Comparison of ENCODE assay signal across 8 cellular contexts in the genomic region with DNA sequence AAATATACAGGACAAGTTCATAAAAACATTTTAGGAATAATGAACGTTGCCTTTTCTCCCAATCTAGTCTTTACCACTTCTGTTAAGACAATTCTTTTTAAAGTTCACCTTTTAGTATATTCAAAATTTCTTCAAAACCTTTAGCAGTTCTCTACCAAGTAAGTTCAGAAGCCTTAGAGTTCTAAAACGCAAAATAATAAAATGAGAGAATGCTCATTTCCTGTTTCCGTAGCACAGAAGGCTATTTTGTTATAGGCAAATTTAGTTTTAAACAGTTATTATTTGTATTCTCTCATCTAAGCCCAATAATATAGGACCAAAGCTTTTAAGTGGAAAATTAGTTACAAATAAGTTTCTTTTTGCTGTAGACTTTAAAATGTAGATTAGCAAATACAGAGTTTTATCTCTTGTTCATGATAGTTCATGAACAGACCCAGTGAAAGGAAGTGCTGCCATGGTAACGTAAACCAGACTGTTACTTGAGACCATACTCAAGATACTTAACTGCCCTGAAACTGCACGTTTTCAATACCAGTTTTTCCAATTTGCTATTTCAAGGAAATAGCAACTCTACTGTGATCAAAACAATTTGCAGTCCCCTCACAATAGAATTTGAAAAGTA. TPM values are rescaled to one million over a fixed set of nuclear protein-coding genes. Genes with fewer than 3 reads are reported as not detected.
DNase-seq lines count a peak whose midpoint lies in the region; ATAC-seq and TF ChIP-seq lines count a peak whose summit lies in the region.

No MANE protein-coding gene starts in this region.

- no peaks in the 10 kb centered on the region for H3K9me3 ChIP-seq in CD4-positive, CD25-positive, alpha-beta regulatory T cell (ENCODE audit: control insufficient read depth in 2 of 2, low read length in 2 of 2)
- no peaks in the 10 kb centered on the region for H3K9me3 ChIP-seq in mesodermal cell (ENCODE audit: control insufficient read depth, low read length)

- peak overlapping the region; percentile 79 for H3K4me3 ChIP-seq in CD4-positive, CD25-positive, alpha-beta regulatory T cell (ENCODE audit: low read depth, low read length)
- H3K4me3 ChIP-seq in mesodermal cell (ENCODE audit: extremely low read depth, insufficient read depth, low read length, poor library complexity, severe bottlenecking) = no peak overlapping the region

- ATAC-seq in CD4-positive, CD25-positive, alpha-beta regulatory T cell (ENCODE audit: low read depth in 2 of 2) = peak; percentile 91 to 93
- peak; percentile 82 for ATAC-seq in GM19043 (IDR thresholded peaks at IDR 0.05; ENCODE audit: low read depth, unreplicated experiment)
- ATAC-seq in HG03439 (IDR thresholded peaks at IDR 0.05; ENCODE audit: unreplicated experiment) = peak; percentile 49

- peaks cover 0 to 1% (median 0%) of the 10 kb centered on the region in 7 donors for H3K9me3 Mint-ChIP-seq in CD4-positive, CD25-positive, alpha-beta regulatory T cell
- H3K9me3 Mint-ChIP-seq in T-helper 1 cell treated with Interleukin-12 subunit alpha and Interleukin-12 subunit beta and Interleukin-4 antibody, amounts not matched to agents 30 μg/mL and 1 μg/mL, for 36 hours = no peaks in the 10 kb centered on the region

- DNase-seq in CD4-positive, CD25-positive, alpha-beta regulatory T cell = peak; percentile 26 to 83 (median 69)
- DNase-seq in NCI-H524 treated with DMSO at 0.1 percent for 48 hours (lab: John Stamatoyannopoulos, UW) (no peak), RWPE1 (ENCODE audit: low spot score) (no peak)
- no peak for DNase-seq in NK-92 treated with Interleukin-12 subunit alpha and Interleukin-12 subunit beta, amount 100 ng/mL, for 24 hours (lab: John Stamatoyannopoulos, UW)

- peaks cover 7% of the 10 kb centered on the region for H3K36me3 ChIP-seq in CD4-positive, CD25-positive, alpha-beta regulatory T cell (ENCODE audit: control insufficient read depth, insufficient read depth, low read length)
- peaks cover 26% of the 10 kb centered on the region for H3K36me3 ChIP-seq in mesodermal cell (ENCODE audit: control insufficient read depth, insufficient read depth, low read length)

- peaks cover 11% of the 10 kb centered on the region for H3K36me3 Mint-ChIP-seq in CD4-positive, CD25-positive, alpha-beta regulatory T cell
- H3K36me3 Mint-ChIP-seq in T-helper 1 cell treated with Interleukin-12 subunit alpha and Interleukin-12 subunit beta and Interleukin-4 antibody, amounts not matched to agents 30 μg/mL and 1 μg/mL, for 36 hours (ENCODE audit: low read depth) = peaks cover 18% of the 10 kb centered on the region

- peaks cover 4% of the 10 kb centered on the region for H3K27me3 Mint-ChIP-seq in CD4-positive, CD25-positive, alpha-beta regulatory T cell
- H3K27me3 Mint-ChIP-seq in T-helper 1 cell treated with Interleukin-12 subunit alpha and Interleukin-12 subunit beta and Interleukin-4 antibody, amounts not matched to agents 30 μg/mL and 1 μg/mL, for 36 hours (ENCODE audit: low read depth) = no peaks in the 10 kb centered on the region

- peak overlapping the region; percentile 88 to 94 (median 93) for H3K27ac Mint-ChIP-seq in CD4-positive, CD25-positive, alpha-beta regulatory T cell
- H3K27ac Mint-ChIP-seq in T-helper 1 cell treated with Interleukin-12 subunit alpha and Interleukin-12 subunit beta and Interleukin-4 antibody, amounts not matched to agents 30 μg/mL and 1 μg/mL, for 36 hours = peak overlapping the region; percentile 86

- no peaks in the 10 kb centered on the region for H3K27me3 ChIP-seq in CD4-positive, CD25-positive, alpha-beta regulatory T cell (ENCODE audit: control insufficient read depth, insufficient read depth, low read length)

- peak overlapping the region; percentile 71 to 91 (median 82) for H3K4me3 Mint-ChIP-seq in CD4-positive, CD25-positive, alpha-beta regulatory T cell
- peak overlapping the region; percentile 61 for H3K4me3 Mint-ChIP-seq in T-helper 1 cell treated with Interleukin-12 subunit alpha and Interleukin-12 subunit beta and Interleukin-4 antibody, amounts not matched to agents 30 μg/mL and 1 μg/mL, for 36 hours

- 40 to 50% methylated on average over 1 to 2 of the region's 5 CpGs for WGBS in mesodermal cell (ENCODE audit: insufficient coverage in 2 of 2), 2 experiments

- H3K4me1 ChIP-seq in CD4-positive, CD25-positive, alpha-beta regulatory T cell (ENCODE audit: control insufficient read depth, insufficient read depth, low read length, poor library complexity, severe bottlenecking) = peaks cover 58% of the 10 kb centered on the region
- H3K4me1 ChIP-seq in mesodermal cell (ENCODE audit: control insufficient read depth, insufficient read depth, low read length, poor library complexity, severe bottlenecking) = peaks cover 14% of the 10 kb centered on the region

- no peak for TF ChIP-seq CTCF in RWPE1 (conservative IDR thresholded peaks at IDR 0.05; ENCODE audit: low read depth)

- POLR2A ChIA-PET in RWPE1 (lab: Yijun Ruan, JAX; ENCODE audit: low non-redundant PET) = no interaction called here

- peak overlapping the region; percentile 87 for H3K27ac ChIP-seq in CD4-positive, CD25-positive, alpha-beta regulatory T cell (ENCODE audit: insufficient read depth, low read length, poor library complexity, severe bottlenecking)
- peak overlapping the region; percentile 60 for H3K27ac ChIP-seq in mesodermal cell (ENCODE audit: low read depth, low read length, severe bottlenecking)
- no peak overlapping the region for H3K27ac ChIP-seq in RWPE1

- CTCF ChIA-PET in RWPE1 (lab: Yijun Ruan, JAX) = interaction anchor here (0.6 kb wide), 2 partner anchors 63 to 253 kb away, joined by 3 read pairs; no protein-coding TSS in a partner anchor

- peaks cover 49 to 78% (median 62%) of the 10 kb centered on the region in 4 donors for H3K4me1 Mint-ChIP-seq in CD4-positive, CD25-positive, alpha-beta regulatory T cell
- H3K4me1 Mint-ChIP-seq in T-helper 1 cell treated with Interleukin-12 subunit alpha and Interleukin-12 subunit beta and Interleukin-4 antibody, amounts not matched to agents 30 μg/mL and 1 μg/mL, for 36 hours (ENCODE audit: low read depth) = peaks cover 46% of the 10 kb centered on the region

RNA-seq across cellular contexts. Expression of gene FOXN2, which starts 42.3 kb away (rescaled TPM):
- total RNA-seq in CD4-positive, CD25-positive, alpha-beta regulatory T cell = 58.4 TPM
- 10 to 100 TPM; 48.9 to 67.6 (median 59.5) TPM for polyA plus RNA-seq in CD4-positive, CD25-positive, alpha-beta regulatory T cell
- polyA plus RNA-seq in mesodermal cell (2013, experiment 1 of 2) = 14.0 TPM
- 11.9 TPM for polyA plus RNA-seq in mesodermal cell (2013, experiment 2 of 2)

Comparison
In these comparisons a context has a peak if more than half of its experiments do, and no peak if none do; other contexts are left out.
1. DNase-seq: peak in CD4-positive, CD25-positive, alpha-beta regulatory T cell (3 of 3); none in NCI-H524 treated with DMSO at 0.1 percent for 48 hours (single experiment), RWPE1 (single experiment) and NK-92 treated with Interleukin-12 subunit alpha and Interleukin-12 subunit beta, amount 100 ng/mL, for 24 hours (single experiment).
2. Peak in every context shown above with its lines, with median percentiles within 50 percentile points of each other: ATAC-seq.